Comparison of ENCODE assay signal across 17 cellular contexts in genomic region chr3:15214758-15215157, GRCh38. TPM values are rescaled to one million over a fixed set of nuclear protein-coding genes. Genes with fewer than 3 reads are reported as not detected.
DNase-seq lines count a peak whose midpoint lies in the region; ATAC-seq and TF ChIP-seq lines count a peak whose summit lies in the region.
"Had no signal": no experiment of that assay in that cellular context is flagged by ENCODE, and none has a peak within 500 bp of the region (broad histone marks: within the 10 kb centered on the region; RNA-seq: fewer than 3 reads in every experiment).

No MANE protein-coding gene starts in this region.

- H3K9me3 Mint-ChIP-seq in progenitor cell of endocrine pancreas (ENCODE audit: low read depth): no peaks in the 10 kb centered on the region
- H3K9me3 Mint-ChIP-seq: CD4-positive, CD25-positive, alpha-beta regulatory T cell; CD8-positive, alpha-beta T cell; HFFc6 had no signal

- TF ChIP-seq CTCF in progenitor cell of endocrine pancreas (IDR thresholded peaks at IDR 0.05; ENCODE audit: unreplicated experiment): no peak

- peak overlapping the region; percentile 71 for H3K27ac ChIP-seq in subcutaneous abdominal adipose tissue (ENCODE audit: low read depth, low read length)

- peaks cover 21 to 46% (median 40%) of the 10 kb centered on the region in 5 donors for H3K36me3 ChIP-seq in subcutaneous abdominal adipose tissue (ENCODE audit: control insufficient read depth in 5 of 5, insufficient read depth in 5 of 5, low read length in 5 of 5)

- H3K27ac Mint-ChIP-seq in T-helper 17 cell (peak overlapping the region; percentile 6), progenitor cell of endocrine pancreas (peak overlapping the region; percentile 41)
- H3K27ac Mint-ChIP-seq: CD8-positive, alpha-beta T cell; HFFc6 had no signal

- H3K4me1 ChIP-seq in subcutaneous abdominal adipose tissue (ENCODE audit: control insufficient read depth in 5 of 5, insufficient read depth in 5 of 5, low read length in 5 of 5): peaks cover 0 to 51% (median 22%) of the 10 kb centered on the region in 5 donors
- H3K4me1 ChIP-seq: Caco-2, HAP-1 had no signal

- H3K27me3 Mint-ChIP-seq in T-helper 17 cell (no peaks in the 10 kb centered on the region), progenitor cell of endocrine pancreas (no peaks in the 10 kb centered on the region)
- H3K27me3 Mint-ChIP-seq: CD4-positive, CD25-positive, alpha-beta regulatory T cell had no signal

- H3K9me3 ChIP-seq in T-helper 17 cell (ENCODE audit: control insufficient read depth, low read length, poor library complexity, severe bottlenecking) (no peaks in the 10 kb centered on the region), subcutaneous abdominal adipose tissue (ENCODE audit: control insufficient read depth in 5 of 5, low read length in 5 of 5) (no peaks in the 10 kb centered on the region)
- H3K9me3 ChIP-seq: Caco-2, HAP-1 had no signal

- no peaks in the 10 kb centered on the region for H3K27me3 ChIP-seq in subcutaneous abdominal adipose tissue (ENCODE audit: control insufficient read depth in 5 of 5, insufficient read depth in 4 of 5, low read length in 5 of 5)

- peaks cover 4% of the 10 kb centered on the region for H3K36me3 Mint-ChIP-seq in T-helper 17 cell (ENCODE audit: low read depth)
- H3K36me3 Mint-ChIP-seq in progenitor cell of endocrine pancreas (ENCODE audit: insufficient read depth): peaks cover 32% of the 10 kb centered on the region

- H3K4me3 ChIP-seq in subcutaneous abdominal adipose tissue (ENCODE audit: low read depth in 1 of 5, low read length in 5 of 5): no peak overlapping the region
- H3K4me3 ChIP-seq: HAP-1 had no signal

- no peak overlapping the region for H3K9ac ChIP-seq in subcutaneous abdominal adipose tissue (ENCODE audit: low read length in 5 of 5)

- no peak for ATAC-seq in T-helper 17 cell
- ATAC-seq in left lobe of liver: peak; percentile 53
- ATAC-seq in HG03175 (IDR thresholded peaks at IDR 0.05; ENCODE audit: unreplicated experiment): no peak
- ATAC-seq: CD8-positive, alpha-beta T cell had no signal

- H3K4me1 Mint-ChIP-seq in T-helper 17 cell (peaks cover 13% of the 10 kb centered on the region), progenitor cell of endocrine pancreas (ENCODE audit: low read depth) (peaks cover 2% of the 10 kb centered on the region)

- H3K4me3 Mint-ChIP-seq in T-helper 17 cell (no peak overlapping the region), progenitor cell of endocrine pancreas (ENCODE audit: low read depth) (no peak overlapping the region)
- H3K4me3 Mint-ChIP-seq: CD4-positive, CD25-positive, alpha-beta regulatory T cell; CD8-positive, alpha-beta T cell; HFFc6 had no signal

- no peak for DNase-seq in T-helper 17 cell
- DNase-seq in left lobe of liver (ENCODE audit: low spot score): no peak
- DNase-seq in progenitor cell of endocrine pancreas (ENCODE audit: low spot score, unreplicated experiment): no peak
- no peak for DNase-seq in activated gamma-delta T cell (lab: John Stamatoyannopoulos, UW)
- no peak for DNase-seq in GM19238 (ENCODE audit: insufficient read length, low spot score)
- DNase-seq in activated T-cell treated with anti-CD3 and anti-CD28 coated beads, Interleukin-2, amount 50 U/mL, for 48 hours: no peak
- DNase-seq: Caco-2; CD4-positive, CD25-positive, alpha-beta regulatory T cell; CD8-positive, alpha-beta T cell; DMS153; DMS79; GF-D8; GOT3; HFFc6 had no signal

RNA-seq across cellular contexts. Expression of gene CAPN7, which starts 8.7 kb away (rescaled TPM):
- total RNA-seq in T-helper 17 cell (10 to 100 TPM; 54.6 to 61.2 TPM), left lobe of liver (26.8 TPM), progenitor cell of endocrine pancreas (46.3 and 49.2 TPM in 2 replicates)
